Comparison of ENCODE assay signal across 18 cellular contexts in genomic region chr4:118099106-118099505, GRCh38.
"Had no signal": no experiment of that assay in that cellular context is flagged by ENCODE, and none has a peak within 500 bp of the region (broad histone marks: within the 10 kb centered on the region; RNA-seq: fewer than 3 reads in every experiment).

No MANE protein-coding gene starts in this region.

- H3K4me3 ChIP-seq: dorsolateral prefrontal cortex, gastrocnemius medialis, stomach, thoracic aorta, transverse colon had no signal

- H3K27me3 ChIP-seq: dorsolateral prefrontal cortex, gastrocnemius medialis, stomach, transverse colon had no signal

- DNase-seq: cortex of kidney; dorsolateral prefrontal cortex; effector CD8-positive, alpha-beta T cell; gastrocnemius medialis; islet precursor cell; mammary epithelial cell; naive thymus-derived CD4-positive, alpha-beta T cell; nephron progenitor cell; right cardiac atrium; small intestine; stimulated activated CD4-positive, alpha-beta T cell treated with anti-CD3 and anti-CD28 coated beads, Interleukin-12 subunit alpha, Interleukin-12 subunit beta, amount 100 ng/mL, for 4 hours; stimulated activated naive CD4-positive, alpha-beta T cell; stomach; substantia nigra; transverse colon had no signal

- H3K9me3 ChIP-seq: gastrocnemius medialis, stomach, thoracic aorta, transverse colon had no signal

- H3K4me1 ChIP-seq: gastrocnemius medialis, stomach, transverse colon had no signal

- FAIRE-seq: small intestine had no signal

- H3K36me3 ChIP-seq: gastrocnemius medialis, stomach, thoracic aorta, transverse colon had no signal

- ATAC-seq: esophagus mucosa; gastrocnemius medialis; left lobe of liver; naive thymus-derived CD4-positive, alpha-beta T cell; right cardiac atrium had no signal

- H3K27ac ChIP-seq: dorsolateral prefrontal cortex, gastrocnemius medialis, stomach, thoracic aorta, transverse colon had no signal
